Comparison of ENCODE assay signal across 36 cellular contexts in the genomic region with DNA sequence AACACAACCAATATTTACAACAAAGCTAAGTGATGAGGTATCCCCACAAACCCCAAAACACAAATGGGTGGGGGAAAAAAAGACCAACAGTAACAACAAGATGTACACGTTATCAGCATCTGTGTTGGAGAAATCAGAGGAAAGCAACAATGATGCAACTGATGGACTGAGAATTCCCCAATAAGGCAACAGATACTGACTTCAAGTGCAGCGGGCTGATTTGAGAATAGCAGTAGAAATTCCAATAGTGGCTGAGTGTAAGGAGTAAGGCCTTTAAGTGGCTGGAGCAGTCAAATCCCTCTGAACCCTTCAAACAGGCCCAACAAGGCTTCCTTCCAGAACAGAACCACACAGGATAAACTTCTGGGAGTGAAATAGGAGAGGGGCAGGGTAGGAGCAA.
"Had no signal": no experiment of that assay in that cellular context is flagged by ENCODE, and none has a peak within 500 bp of the region (broad histone marks: within the 10 kb centered on the region; RNA-seq: fewer than 3 reads in every experiment).

No MANE protein-coding gene starts in this region.

- H3K4me1 ChIP-seq: adrenal gland, body of pancreas, breast epithelium, Peyer's patch had no signal

- H3K36me3 ChIP-seq: adrenal gland, breast epithelium, MG63, Peyer's patch had no signal

- H3K27me3 Mint-ChIP-seq: activated naive CD4-positive, alpha-beta T cell treated with anti-CD3 and anti-CD28 coated beads, Interleukin-2, amount 50 U/mL, for 24 hours had no signal

- H3K27ac Mint-ChIP-seq: activated B cell treated with CpG ODN at 0.5 μM for 24 hours; activated CD4-positive, alpha-beta memory T cell treated with anti-CD3 and anti-CD28 coated beads, Interleukin-2, amount 10 ng/mL, durations not matched to agents 7 days and 5 days; activated CD8-positive, alpha-beta memory T cell treated with anti-CD3 and anti-CD28 coated beads, Interleukin-2, amount 10 ng/mL, durations not matched to agents 7 days and 5 days; activated naive CD4-positive, alpha-beta T cell treated with anti-CD3 and anti-CD28 coated beads, Interleukin-2, amount 50 U/mL, for 24 hours; activated naive CD8-positive, alpha-beta T cell treated with anti-CD3 and anti-CD28 coated beads, Interleukin-2, amount 10 ng/mL, durations not matched to agents 7 days and 5 days; activated T-cell treated with anti-CD3 and anti-CD28 coated beads, Interleukin-2, amount 50 U/mL, for 72 hours; activated T-helper 17 cell treated with anti-CD3 and anti-CD28 coated beads, Interleukin-2, amount 50 U/mL, for 72 hours had no signal

- H3K4me3 Mint-ChIP-seq: activated B cell treated with CpG ODN at 0.5 μM for 24 hours; activated CD4-positive, alpha-beta memory T cell treated with anti-CD3 and anti-CD28 coated beads, Interleukin-2, amount 10 ng/mL, durations not matched to agents 7 days and 5 days; activated CD8-positive, alpha-beta memory T cell treated with anti-CD3 and anti-CD28 coated beads, Interleukin-2, amount 10 ng/mL, durations not matched to agents 7 days and 5 days; activated naive CD4-positive, alpha-beta T cell treated with anti-CD3 and anti-CD28 coated beads, Interleukin-2, amount 50 U/mL, for 24 hours; activated naive CD8-positive, alpha-beta T cell treated with anti-CD3 and anti-CD28 coated beads, Interleukin-2, amount 10 ng/mL, durations not matched to agents 7 days and 5 days; activated T-cell treated with anti-CD3 and anti-CD28 coated beads, Interleukin-2, amount 50 U/mL, for 72 hours; activated T-helper 17 cell treated with anti-CD3 and anti-CD28 coated beads, Interleukin-2, amount 50 U/mL, for 72 hours had no signal

- H3K27me3 ChIP-seq: adrenal gland, body of pancreas, breast epithelium, MG63, Peyer's patch had no signal

- H3K9me3 Mint-ChIP-seq: activated B cell treated with CpG ODN at 0.5 μM for 24 hours; activated CD4-positive, alpha-beta memory T cell treated with anti-CD3 and anti-CD28 coated beads, Interleukin-2, amount 10 ng/mL, durations not matched to agents 7 days and 5 days; activated naive CD4-positive, alpha-beta T cell treated with anti-CD3 and anti-CD28 coated beads, Interleukin-2, amount 50 U/mL, for 24 hours; activated naive CD8-positive, alpha-beta T cell treated with anti-CD3 and anti-CD28 coated beads, Interleukin-2, amount 10 ng/mL, durations not matched to agents 7 days and 5 days; activated T-cell treated with anti-CD3 and anti-CD28 coated beads, Interleukin-2, amount 50 U/mL, for 72 hours; activated T-helper 17 cell treated with anti-CD3 and anti-CD28 coated beads, Interleukin-2, amount 50 U/mL, for 72 hours had no signal

- DNase-seq: activated B cell treated with CpG ODN at 0.5 μM for 24 hours; activated CD4-positive, alpha-beta memory T cell treated with anti-CD3 and anti-CD28 coated beads, Interleukin-2, amount 10 ng/mL, durations not matched to agents 7 days and 5 days; activated CD4-positive, alpha-beta T cell treated with anti-CD3 and anti-CD28 coated beads for 4 hours; activated CD4-positive, CD25-positive, alpha-beta regulatory T cell treated with anti-CD3 and anti-CD28 coated beads, Interleukin-2, amount 50 U/mL, for 72 hours; activated CD8-positive, alpha-beta memory T cell treated with anti-CD3 and anti-CD28 coated beads for 24 hours; activated CD8-positive, alpha-beta memory T cell treated with anti-CD3 and anti-CD28 coated beads, Interleukin-2, amount 10 ng/mL, durations not matched to agents 7 days and 5 days; activated effector memory CD4-positive, alpha-beta T cell treated with anti-CD3 and anti-CD28 coated beads, Interleukin-2, amount 50 U/mL, for 16 hours; activated naive CD4-positive, alpha-beta T cell; activated naive CD8-positive, alpha-beta T cell treated with anti-CD3 and anti-CD28 coated beads, Interleukin-2, amount 10 ng/mL, durations not matched to agents 7 days and 5 days; activated T-cell treated with anti-CD3 and anti-CD28 coated beads, Interleukin-2, amount 50 U/mL, for 1 hour; activated T-cell treated with anti-CD3 and anti-CD28 coated beads, Interleukin-2, amount 50 U/mL, for 72 hours; caudate nucleus; Kasumi-1; KBM-7; MG63; NCI-H1048; NCI-H1436 treated with DMSO at 0.1 percent for 48 hours; NCI-H1694 treated with DMSO at 0.1 percent for 48 hours; NCI-H2029; NCI-H345; NCI-H524 treated with DMSO at 0.1 percent for 48 hours; NK-92 treated with Interleukin-12 subunit alpha and Interleukin-12 subunit beta, amount 100 ng/mL, for 24 hours; PC-3; Peyer's patch; RPMI8226; SW 1271; T-helper 1 cell; T-helper 2 cell; T-helper 9 cell had no signal

- FAIRE-seq: astrocyte had no signal

- H3K4me3 ChIP-seq: adrenal gland, body of pancreas, breast epithelium, MG63, Peyer's patch had no signal

- H3K4me1 Mint-ChIP-seq: activated B cell treated with CpG ODN at 0.5 μM for 24 hours; activated CD4-positive, alpha-beta memory T cell treated with anti-CD3 and anti-CD28 coated beads, Interleukin-2, amount 10 ng/mL, durations not matched to agents 7 days and 5 days; activated CD8-positive, alpha-beta memory T cell treated with anti-CD3 and anti-CD28 coated beads, Interleukin-2, amount 10 ng/mL, durations not matched to agents 7 days and 5 days; activated naive CD4-positive, alpha-beta T cell treated with anti-CD3 and anti-CD28 coated beads, Interleukin-2, amount 50 U/mL, for 24 hours; activated naive CD8-positive, alpha-beta T cell treated with anti-CD3 and anti-CD28 coated beads, Interleukin-2, amount 10 ng/mL, durations not matched to agents 7 days and 5 days had no signal

- H3K9me3 ChIP-seq: adrenal gland, body of pancreas, breast epithelium, MG63, Peyer's patch had no signal

- ATAC-seq: activated CD8-positive, alpha-beta memory T cell treated with anti-CD3 and anti-CD28 coated beads, Interleukin-2, amount 10 ng/mL, durations not matched to agents 7 days and 5 days; activated T-cell treated with anti-CD3 and anti-CD28 coated beads, Interleukin-2, amount 50 U/mL, for 72 hours; activated T-helper 17 cell treated with anti-CD3 and anti-CD28 coated beads, Interleukin-2, amount 50 U/mL, for 72 hours; PC-3 had no signal

- H3K36me3 Mint-ChIP-seq: activated CD8-positive, alpha-beta memory T cell treated with anti-CD3 and anti-CD28 coated beads, Interleukin-2, amount 10 ng/mL, durations not matched to agents 7 days and 5 days; activated naive CD4-positive, alpha-beta T cell treated with anti-CD3 and anti-CD28 coated beads, Interleukin-2, amount 50 U/mL, for 24 hours; activated naive CD8-positive, alpha-beta T cell treated with anti-CD3 and anti-CD28 coated beads, Interleukin-2, amount 10 ng/mL, durations not matched to agents 7 days and 5 days had no signal

- H3K27ac ChIP-seq: body of pancreas, breast epithelium, Peyer's patch, VCaP had no signal
